In genomic region chr21:42784276-42784675, GRCh38 we compare ENCODE assay signal across 9 cellular contexts.
DNase-seq lines count a peak whose midpoint lies in the region; ATAC-seq and TF ChIP-seq lines count a peak whose summit lies in the region.
"Had no signal": no experiment of that assay in that cellular context is flagged by ENCODE, and none has a peak within 500 bp of the region (broad histone marks: within the 10 kb centered on the region; RNA-seq: fewer than 3 reads in every experiment).

No MANE protein-coding gene starts in this region.

- CTCF ChIA-PET in activated CD4-positive, alpha-beta memory T cell treated with anti-CD3 and anti-CD28 coated beads for 36 hours (lab: Charles Lee): interaction anchor here (1.0 kb wide), 1 partner anchor 191 kb away, joined by 4 read pairs; no protein-coding TSS in a partner anchor

- peak in 3 of 4 donors; percentile 16 to 33 (median 32) for ATAC-seq in psoas muscle
- no peak for ATAC-seq in HG03520 (IDR thresholded peaks at IDR 0.05; ENCODE audit: unreplicated experiment)
- ATAC-seq in HG02798 (IDR thresholded peaks at IDR 0.05; ENCODE audit: poor library complexity, unreplicated experiment): no peak
- ATAC-seq in HG03039 (IDR thresholded peaks at IDR 0.05; ENCODE audit: unreplicated experiment): no peak
- no peak for ATAC-seq in HG02610 (IDR thresholded peaks at IDR 0.05; ENCODE audit: unreplicated experiment)

- H3K27ac ChIP-seq in left ventricle myocardium inferior (replicated peaks) (peak overlapping the region; percentile 92), psoas muscle (peak overlapping the region; percentile 74)

- H3K4me3 ChIP-seq in left ventricle myocardium inferior: peak overlapping the region; percentile 39
- H3K4me3 ChIP-seq in psoas muscle: no peak overlapping the region

- peaks cover 11% of the 10 kb centered on the region for H3K27me3 Mint-ChIP-seq in activated CD4-positive, alpha-beta memory T cell treated with anti-CD3 and anti-CD28 coated beads for 36 hours

- peak overlapping the region; percentile 33 for H3K9ac ChIP-seq in ES-I3 (ENCODE audit: low read depth, low read length)

- TF ChIP-seq CTCF in left ventricle myocardium inferior (IDR thresholded peaks at IDR 0.05; ENCODE audit: borderline replicate concordance): no peak
- no peak for TF ChIP-seq CTCF in psoas muscle (IDR thresholded peaks at IDR 0.05)

- H3K9me3 ChIP-seq in ES-I3 (ENCODE audit: control insufficient read depth, insufficient read depth, low read length) (no peaks in the 10 kb centered on the region; the same call in 1 of the 2 replicates), left ventricle myocardium inferior (replicated peaks) (peaks cover 9% of the 10 kb centered on the region), psoas muscle (no peaks in the 10 kb centered on the region)

- H3K4me3 Mint-ChIP-seq in activated CD4-positive, alpha-beta memory T cell treated with anti-CD3 and anti-CD28 coated beads for 36 hours: peak overlapping the region; percentile 67

- H3K36me3 ChIP-seq in ES-I3 (ENCODE audit: insufficient read depth, low read length): no peaks in the 10 kb centered on the region
- no peaks in the 10 kb centered on the region for H3K36me3 ChIP-seq in left ventricle myocardium inferior
- no peaks in the 10 kb centered on the region for H3K36me3 ChIP-seq in psoas muscle (ENCODE audit: insufficient read depth in 1 of 2, low read depth in 1 of 2)

- H3K27me3 ChIP-seq in left ventricle myocardium inferior (ENCODE audit: low read depth): peaks cover 72% of the 10 kb centered on the region
- peaks cover 0 to 61% (median 20%) of the 10 kb centered on the region in 3 donors for H3K27me3 ChIP-seq in psoas muscle (ENCODE audit: insufficient read depth in 3 of 3, low read length in 2 of 3)

- peak overlapping the region; percentile 93 for H3K27ac Mint-ChIP-seq in activated CD4-positive, alpha-beta memory T cell treated with anti-CD3 and anti-CD28 coated beads for 36 hours

- intact Hi-C loops in activated CD4-positive, alpha-beta memory T cell treated with anti-CD3 and anti-CD28 coated beads for 36 hours (cut with micrococcal nuclease): loop anchor here (1.0 kb wide), 1 partner anchor 100 kb away; no protein-coding TSS in a partner anchor
- intact Hi-C loops in left ventricle myocardium inferior (cut with micrococcal nuclease) (no loop called here), psoas muscle (cut with DNase I) (no loop called here)

- 24 to 32% (median 30%) methylated on average over 8 of the region's 8 CpGs for WGBS in psoas muscle, 3 donors

- H3K36me3 Mint-ChIP-seq in activated CD4-positive, alpha-beta memory T cell treated with anti-CD3 and anti-CD28 coated beads for 36 hours: no peaks in the 10 kb centered on the region

- peak; percentile 29 for DNase-seq in activated CD4-positive, alpha-beta memory T cell treated with anti-CD3 and anti-CD28 coated beads for 36 hours
- DNase-seq in left ventricle myocardium inferior (no peak), psoas muscle (no peak)
- DNase-seq: EL had no signal

- POLR2A ChIA-PET in activated CD4-positive, alpha-beta memory T cell treated with anti-CD3 and anti-CD28 coated beads for 36 hours (lab: Charles Lee): no interaction called here

- H3K4me1 ChIP-seq in ES-I3 (ENCODE audit: insufficient read depth, low read length): peaks cover 22% of the 10 kb centered on the region; the same call in 1 of the 2 replicates
- H3K4me1 ChIP-seq in left ventricle myocardium inferior: peaks cover 31% of the 10 kb centered on the region
- H3K4me1 ChIP-seq in psoas muscle: peaks cover 7% of the 10 kb centered on the region

- H3K4me1 Mint-ChIP-seq in activated CD4-positive, alpha-beta memory T cell treated with anti-CD3 and anti-CD28 coated beads for 36 hours (ENCODE audit: low read depth): peaks cover 39% of the 10 kb centered on the region

- peaks cover 4% of the 10 kb centered on the region for H3K9me3 Mint-ChIP-seq in activated CD4-positive, alpha-beta memory T cell treated with anti-CD3 and anti-CD28 coated beads for 36 hours

Comparison
In these comparisons a context has a peak if more than half of its experiments do, and no peak if none do; other contexts are left out.
1. ATAC-seq: peak in psoas muscle (3 of 4); none in HG03520 (single experiment), HG02798 (single experiment), HG03039 (single experiment) and HG02610 (single experiment).